Comparison of ENCODE assay signal across 20 cellular contexts in the genomic region with DNA sequence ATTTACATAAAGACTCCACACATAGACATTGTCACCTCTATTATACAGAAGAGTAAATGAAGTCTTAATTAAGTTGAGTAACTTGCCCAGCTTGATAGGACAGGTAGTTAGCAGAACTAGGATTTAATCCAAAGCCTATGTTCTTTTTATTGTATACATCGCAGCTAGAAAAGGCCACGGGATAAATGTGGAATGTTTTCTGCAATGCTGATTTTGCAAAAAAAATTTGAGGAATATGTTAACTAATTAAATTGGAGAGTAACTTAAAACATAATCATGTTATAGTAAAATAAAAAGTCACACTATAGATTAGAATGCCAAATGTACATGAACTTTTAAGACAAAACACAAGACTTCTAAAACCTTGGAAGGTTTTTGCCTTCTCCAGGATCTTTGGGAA. TPM values are rescaled to one million over a fixed set of nuclear protein-coding genes. Genes with fewer than 3 reads are reported as not detected.
A peak's percentile ranks its signal among the peaks of the same experiment; 100 is the strongest.
DNase-seq lines count a peak whose midpoint lies in the region; ATAC-seq, FAIRE-seq and TF ChIP-seq lines count a peak whose summit lies in the region.
"Had no signal": no experiment of that assay in that cellular context is flagged by ENCODE, and none has a peak within 500 bp of the region (broad histone marks: within the 10 kb centered on the region; RNA-seq: fewer than 3 reads in every experiment).

No MANE protein-coding gene starts in this region.

- TF ChIP-seq POLR2A in HepG2 (IDR thresholded peaks at IDR 0.05; ENCODE audit: insufficient read depth in 1 of 2, low read depth in 2 of 2, low read length in 2 of 2) = no peak
- no peak for TF ChIP-seq POLR2A in right lobe of liver (IDR thresholded peaks at IDR 0.05)
- TF ChIP-seq POLR2A in adrenal gland (IDR thresholded peaks at IDR 0.05) = no peak

- H3K4me1 ChIP-seq in HepG2 (ENCODE audit: insufficient read depth, low read length) = no peaks in the 10 kb centered on the region
- no peaks in the 10 kb centered on the region for H3K4me1 ChIP-seq in right lobe of liver
- H3K4me1 ChIP-seq in adrenal gland (replicated peaks in 1 of 2) = no peaks in the 10 kb centered on the region
- H3K4me1 ChIP-seq: BLaER1, Caco-2 had no signal

- H3K9me3 ChIP-seq in HepG2 (ENCODE audit: low read length) (no peaks in the 10 kb centered on the region), right lobe of liver (no peaks in the 10 kb centered on the region), adrenal gland (replicated peaks in 1 of 3) (no peaks in the 10 kb centered on the region)
- H3K9me3 ChIP-seq: Caco-2 had no signal

- TF ChIP-seq CTCF in HepG2 (CRISPR knock-in tag; IDR thresholded peaks at IDR 0.05) (no peak), right lobe of liver (IDR thresholded peaks at IDR 0.05) (no peak), adrenal gland (IDR thresholded peaks at IDR 0.05) (no peak)

- no peaks in the 10 kb centered on the region for H3K79me2 ChIP-seq in HepG2 (ENCODE audit: insufficient read depth, low read length)

- peaks cover 3 to 22% of the 10 kb centered on the region in 2 experiments; a peak in 3 of 5 replicates for H3K36me3 ChIP-seq in HepG2 (replicated peaks in 1 of 2; ENCODE audit: control insufficient read depth in 1 of 2, insufficient read depth in 2 of 2, low read length in 2 of 2)
- peaks cover 0 to 16% (median 3%) of the 10 kb centered on the region in 4 donors for H3K36me3 ChIP-seq in right lobe of liver
- peaks cover 0 to 10% of the 10 kb centered on the region in 2 donors for H3K36me3 ChIP-seq in adrenal gland (replicated peaks in 1 of 2)

- no peak for TF ChIP-seq RAD21 in HepG2 (CRISPR knock-in tag; IDR thresholded peaks at IDR 0.05)

- TF ChIP-seq EP300 in HepG2 (IDR thresholded peaks at IDR 0.05; ENCODE audit: low read depth in 2 of 2, low read length in 2 of 2) (no peak), HepG2 (CRISPR knock-in tag; IDR thresholded peaks at IDR 0.05; ENCODE audit: borderline replicate concordance) (no peak)

- CTCF ChIA-PET in HepG2 (lab: Yijun Ruan, JAX; ENCODE audit: low intra/inter-chr PET ratio, low total read pairs) = no interaction called here

- no peak for ATAC-seq in HepG2
- ATAC-seq in right lobe of liver = no peak
- no peak for ATAC-seq in HG02970 (IDR thresholded peaks at IDR 0.05; ENCODE audit: low FRiP score, unreplicated experiment)
- ATAC-seq: CD8-positive, alpha-beta T cell; GM12878; GM23338; HCT116 had no signal

- no peak overlapping the region for H3K4me3 ChIP-seq in HepG2 (replicated peaks in 1 of 3; ENCODE audit: insufficient read depth in 1 of 3, low read depth in 2 of 3, low read length in 3 of 3)
- H3K4me3 ChIP-seq in right lobe of liver = no peak overlapping the region
- no peak overlapping the region for H3K4me3 ChIP-seq in adrenal gland
- H3K4me3 ChIP-seq: BLaER1, GM12878, GM23338 had no signal

- no peaks in the 10 kb centered on the region; a peak in 1 of 5 replicates for H3K27me3 ChIP-seq in HepG2 (ENCODE audit: control insufficient read depth in 1 of 2, insufficient read depth in 2 of 2, low read length in 2 of 2)
- H3K27me3 ChIP-seq in right lobe of liver = no peaks in the 10 kb centered on the region
- H3K27me3 ChIP-seq in adrenal gland = no peaks in the 10 kb centered on the region
- H3K27me3 ChIP-seq: BLaER1 had no signal

- H3K4me2 ChIP-seq in HepG2 (ENCODE audit: low read depth, low read length) = no peak overlapping the region
- H3K4me2 ChIP-seq: BLaER1, GM23338 had no signal

- H4K20me1 ChIP-seq in HepG2 (ENCODE audit: insufficient read depth, low read length) = no peaks in the 10 kb centered on the region

- POLR2A ChIA-PET in HepG2 (lab: Yijun Ruan, JAX) = no interaction called here

- FAIRE-seq in HepG2 (lab: Jason Lieb, UNC) (no peak), GM18507 (lab: Jason Lieb, UNC) (peak; percentile 56), colon (lab: Jason Lieb, UNC) (peak; percentile 14)
- FAIRE-seq: GM12878 had no signal

- H3K27ac ChIP-seq in HepG2 (ENCODE audit: extremely low read length, insufficient read depth, low read length) (no peak overlapping the region), right lobe of liver (no peak overlapping the region), adrenal gland (no peak overlapping the region)
- H3K27ac ChIP-seq: BLaER1, C4-2B had no signal

- no peak for DNase-seq in HepG2 (ENCODE audit: low spot score)
- no peak for DNase-seq in right lobe of liver
- no peak for DNase-seq in GM18507 (ENCODE audit: extremely low spot score, insufficient read length, low read depth)
- no peak for DNase-seq in adrenal gland
- DNase-seq: Caco-2; CD4-positive, CD25-positive, alpha-beta regulatory T cell; CD8-positive, alpha-beta T cell; DMS153; DND-41; GDM1; H9 had no signal

- 99% methylated on average over 2 of the region's 2 CpGs for whole genome bisulfite sequencing in HepG2 (ENCODE audit: low lambda C conversion rate)
- 97% methylated on average over 2 of the region's 2 CpGs for WGBS in right lobe of liver (ENCODE audit: insufficient coverage, low coverage, low lambda C conversion rate, missing lambda C conversion rate)
- 94 to 99% (median 96%) methylated on average over 2 of the region's 2 CpGs for WGBS in adrenal gland, 4 donors

- in situ Hi-C loops in HepG2 (cut with HindIII; ENCODE audit: extremely low pct_ligation_motif_present, low pct_unique_long_range_greater_than_20kb) = no loop called here

- no peak overlapping the region for H3K9ac ChIP-seq in HepG2 (ENCODE audit: insufficient read depth, low read depth, low read length)
- H3K9ac ChIP-seq: BLaER1 had no signal

- BruUV-seq in HepG2 (replicated peaks; lab: Mats Ljungman, UMichigan) = no TSS peak

- intact Hi-C loops in HepG2 (cut with micrococcal nuclease; ENCODE audit: unreplicated experiment) = no loop called here
- intact Hi-C loops in right lobe of liver (cut with DNase I) = no loop called here
- intact Hi-C loops in adrenal gland (cut with DNase I) = no loop called here

- no peak overlapping the region for H2AFZ ChIP-seq in HepG2 (ENCODE audit: low read length)
- H2AFZ ChIP-seq: GM23338 had no signal

RNA-seq across cellular contexts. Expression of a gene that starts 41.1 kb away (rescaled TPM):
- 11.7 and 17.2 TPM in 2 replicates for total RNA-seq in HepG2 (2016; rRNA removed; fragmentation: Illumina TruSeq; extraction: Trizol)
- total RNA-seq in HepG2 (2016; cell fraction: cytosol; rRNA removed; fragmentation: Illumina TruSeq; extraction: Trizol; ENCODE audit: low read depth) = 1.6 and 2.7 TPM in 2 replicates
- total RNA-seq in HepG2 (2016; cell fraction: insoluble cytoplasmic fraction; rRNA removed; fragmentation: Illumina TruSeq; extraction: Trizol) = 11.7 and 17.1 TPM in 2 replicates
- total RNA-seq in HepG2 (2016; cell fraction: membrane; rRNA removed; fragmentation: Illumina TruSeq; extraction: Trizol) = 4.0 and 4.1 TPM in 2 replicates
- total RNA-seq in HepG2 (2016; cell fraction: nucleus; rRNA removed; fragmentation: Illumina TruSeq; extraction: Trizol) = 16.5 and 20.9 TPM in 2 replicates
- 7.8 and 8.6 TPM in 2 replicates for polyA plus RNA-seq in HepG2 (2011; rRNA removed)
- polyA plus RNA-seq in HepG2 (2011; cell fraction: cytosol; rRNA removed) = 2.6 and 3.4 TPM in 2 replicates
- polyA plus RNA-seq in HepG2 (2011; cell fraction: nucleus; rRNA removed) = 4.9 and 5.8 TPM in 2 replicates
- polyA plus RNA-seq in HepG2 (2012) = 5.9 and 6.9 TPM in 2 replicates
- polyA plus RNA-seq in HepG2 (2016; cell fraction: cytosol; fragmentation: Illumina TruSeq; extraction: Trizol; ENCODE audit: low read depth) = 0.16 TPM in 2 replicates
- polyA plus RNA-seq in HepG2 (2016; cell fraction: insoluble cytoplasmic fraction; fragmentation: Illumina TruSeq; extraction: Trizol; ENCODE audit: low read depth) = 6.5 and 6.8 TPM in 2 replicates
- polyA plus RNA-seq in HepG2 (2016; cell fraction: membrane; fragmentation: Illumina TruSeq; extraction: Trizol; ENCODE audit: low read depth) = 0.63 and 0.77 TPM in 2 replicates
- 10.7 and 11.2 TPM in 2 replicates for polyA plus RNA-seq in HepG2 (2016; cell fraction: nucleus; fragmentation: Illumina TruSeq; extraction: Trizol; ENCODE audit: insufficient read depth, low read depth)
- polyA minus RNA-seq in HepG2 (2011; rRNA and poly(A)+ RNA removed; ENCODE audit: low replicate concordance) = 3.7 and 13.3 TPM in 2 replicates
- polyA minus RNA-seq in HepG2 (2011; cell fraction: cytosol; rRNA and poly(A)+ RNA removed) = 6.9 and 7.8 TPM in 2 replicates
- polyA minus RNA-seq in HepG2 (2011; cell fraction: nucleus; rRNA and poly(A)+ RNA removed) = 28.2 and 32.2 TPM in 2 replicates
- total RNA-seq in right lobe of liver = 10 to 100 TPM; 11.5 to 16.3 (median 14.1) TPM
- 10 to 100 TPM; 16.7 to 63.6 (median 36.5) TPM for total RNA-seq in adrenal gland
- 10 to 100 TPM in 2 of 3 donors, 1 to 10 TPM in 1; 6.9 to 40.0 (median 10.7) TPM for polyA plus RNA-seq in adrenal gland

RNA-seq across cellular contexts. Expression of a gene that starts 41.3 kb away (rescaled TPM):
- total RNA-seq in HepG2 (2016; rRNA removed; fragmentation: Illumina TruSeq; extraction: Trizol) (12.7 and 23.6 TPM in 2 replicates), right lobe of liver (10 to 100 TPM; 14.6 to 25.5 (median 19.7) TPM), adrenal gland (10 to 100 TPM; 30.6 to 67.6 (median 50.4) TPM)
- total RNA-seq in HepG2 (2016; cell fraction: cytosol; rRNA removed; fragmentation: Illumina TruSeq; extraction: Trizol; ENCODE audit: low read depth) = 6.2 and 10.7 TPM in 2 replicates
- 12.7 and 24.8 TPM in 2 replicates for total RNA-seq in HepG2 (2016; cell fraction: insoluble cytoplasmic fraction; rRNA removed; fragmentation: Illumina TruSeq; extraction: Trizol)
- 6.2 and 7.1 TPM in 2 replicates for total RNA-seq in HepG2 (2016; cell fraction: membrane; rRNA removed; fragmentation: Illumina TruSeq; extraction: Trizol)
- 17.7 and 20.0 TPM in 2 replicates for total RNA-seq in HepG2 (2016; cell fraction: nucleus; rRNA removed; fragmentation: Illumina TruSeq; extraction: Trizol)
- polyA plus RNA-seq in HepG2 (2011; rRNA removed) (8.2 and 8.6 TPM in 2 replicates), adrenal gland (10 to 100 TPM in 2 of 3 donors, 1 to 10 TPM in 1; 5.7 to 66.6 (median 13.2) TPM)
- 3.4 and 4.2 TPM in 2 replicates for polyA plus RNA-seq in HepG2 (2011; cell fraction: cytosol; rRNA removed)
- polyA plus RNA-seq in HepG2 (2011; cell fraction: nucleus; rRNA removed) = 9.5 and 10.2 TPM in 2 replicates
- 15.3 and 20.7 TPM in 2 replicates for polyA plus RNA-seq in HepG2 (2012)
- 0.44 and 0.67 TPM in 2 replicates for polyA plus RNA-seq in HepG2 (2016; cell fraction: cytosol; fragmentation: Illumina TruSeq; extraction: Trizol; ENCODE audit: low read depth)
- polyA plus RNA-seq in HepG2 (2016; cell fraction: insoluble cytoplasmic fraction; fragmentation: Illumina TruSeq; extraction: Trizol; ENCODE audit: low read depth) = 19.8 and 21.8 TPM in 2 replicates
- 2.1 and 2.8 TPM in 2 replicates for polyA plus RNA-seq in HepG2 (2016; cell fraction: membrane; fragmentation: Illumina TruSeq; extraction: Trizol; ENCODE audit: low read depth)
- 17.9 and 18.3 TPM in 2 replicates for polyA plus RNA-seq in HepG2 (2016; cell fraction: nucleus; fragmentation: Illumina TruSeq; extraction: Trizol; ENCODE audit: insufficient read depth, low read depth)
- 11.3 and 12.2 TPM in 2 replicates for polyA minus RNA-seq in HepG2 (2011; rRNA and poly(A)+ RNA removed; ENCODE audit: low replicate concordance)
- 14.3 and 17.3 TPM in 2 replicates for polyA minus RNA-seq in HepG2 (2011; cell fraction: cytosol; rRNA and poly(A)+ RNA removed)
- 46.6 and 47.9 TPM in 2 replicates for polyA minus RNA-seq in HepG2 (2011; cell fraction: nucleus; rRNA and poly(A)+ RNA removed)

RNA-seq across cellular contexts. Expression of a gene that starts 58.5 kb away (rescaled TPM):
- 0.14 and 0.27 TPM in 2 replicates for total RNA-seq in HepG2 (2016; rRNA removed; fragmentation: Illumina TruSeq; extraction: Trizol)
- total RNA-seq in HepG2 (2016; cell fraction: cytosol; rRNA removed; fragmentation: Illumina TruSeq; extraction: Trizol; ENCODE audit: low read depth) = 0.09 TPM in 1 of 2 replicates, not detected in the other
- total RNA-seq in HepG2 (2016; cell fraction: insoluble cytoplasmic fraction; rRNA removed; fragmentation: Illumina TruSeq; extraction: Trizol) = 0.32 and 0.34 TPM in 2 replicates
- 0.17 and 0.22 TPM in 2 replicates for total RNA-seq in HepG2 (2016; cell fraction: membrane; rRNA removed; fragmentation: Illumina TruSeq; extraction: Trizol)
- 0.47 and 1.2 TPM in 2 replicates for total RNA-seq in HepG2 (2016; cell fraction: nucleus; rRNA removed; fragmentation: Illumina TruSeq; extraction: Trizol)
- 0.12 and 0.16 TPM in 2 replicates for polyA plus RNA-seq in HepG2 (2011; rRNA removed)
- polyA plus RNA-seq in HepG2 (2011; cell fraction: cytosol; rRNA removed) = 0.04 and 0.06 TPM in 2 replicates
- 0.43 and 0.56 TPM in 2 replicates for polyA plus RNA-seq in HepG2 (2011; cell fraction: nucleus; rRNA removed)
- polyA plus RNA-seq in HepG2 (2012) = 0.19 and 0.20 TPM in 2 replicates
- polyA plus RNA-seq in HepG2 (2016; cell fraction: cytosol; fragmentation: Illumina TruSeq; extraction: Trizol; ENCODE audit: low read depth) = 0.06 and 0.08 TPM in 2 replicates
- polyA plus RNA-seq in HepG2 (2016; cell fraction: insoluble cytoplasmic fraction; fragmentation: Illumina TruSeq; extraction: Trizol; ENCODE audit: low read depth) = 0.22 TPM in 1 of 2 replicates, not detected in the other
- 0.16 TPM in 1 of 2 replicates, not detected in the other for polyA plus RNA-seq in HepG2 (2016; cell fraction: membrane; fragmentation: Illumina TruSeq; extraction: Trizol; ENCODE audit: low read depth)
- 0.33 TPM in 2 replicates for polyA plus RNA-seq in HepG2 (2016; cell fraction: nucleus; fragmentation: Illumina TruSeq; extraction: Trizol; ENCODE audit: insufficient read depth, low read depth)
- polyA minus RNA-seq in HepG2 (2011; rRNA and poly(A)+ RNA removed; ENCODE audit: low replicate concordance) = not detected in 2 replicates
- not detected in 2 replicates for polyA minus RNA-seq in HepG2 (2011; cell fraction: cytosol; rRNA and poly(A)+ RNA removed)
- 1.4 and 2.3 TPM in 2 replicates for polyA minus RNA-seq in HepG2 (2011; cell fraction: nucleus; rRNA and poly(A)+ RNA removed)
- under 1 TPM in 2 of 6 experiments, not detected in 4; 0.17 to 0.26 TPM for total RNA-seq in right lobe of liver
- under 1 TPM in 6 of 8 donors, not detected in 2; 0.28 to 0.93 (median 0.59) TPM for total RNA-seq in adrenal gland
- polyA plus RNA-seq in adrenal gland = 1 to 10 TPM in 2 of 3 donors, under 1 TPM in 1; 0.73 to 3.8 (median 2.1) TPM
- total RNA-seq: A172; CD8-positive, alpha-beta T cell; H4 had no signal
